In the genomic region with DNA sequence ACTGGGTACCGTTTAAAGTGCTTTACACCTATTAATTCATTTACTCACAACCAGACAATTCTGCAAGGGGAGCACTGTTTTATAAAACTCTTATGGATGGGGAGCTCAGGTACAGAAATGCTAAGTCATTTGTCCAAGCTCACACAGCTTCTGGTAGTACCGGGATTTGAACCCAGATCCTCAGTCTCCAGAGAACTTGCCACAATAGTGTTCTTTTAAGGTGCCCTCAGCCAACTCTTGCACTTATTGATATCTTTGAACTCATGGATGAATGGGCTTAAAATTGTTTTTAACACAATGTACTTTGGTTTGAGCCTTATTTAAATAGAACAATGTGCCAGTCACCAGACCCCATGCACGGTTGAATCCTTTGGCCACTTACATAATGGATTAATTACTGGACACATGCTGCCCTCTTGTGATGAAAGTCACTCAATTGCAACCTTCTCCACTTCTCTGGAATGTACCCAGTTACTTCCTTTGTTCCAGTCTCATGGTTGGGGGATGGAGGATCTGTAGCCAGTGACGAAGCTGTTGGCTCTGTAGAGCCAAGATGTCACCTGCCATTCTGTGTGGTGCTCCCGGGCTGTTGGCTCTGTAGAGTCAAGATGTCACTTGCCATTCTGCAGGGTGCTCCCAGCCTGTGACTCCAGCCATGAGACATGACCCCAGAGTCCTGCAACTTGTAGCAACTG, we compare ENCODE assay signal across 8 cellular contexts.
DNase-seq lines count a peak whose midpoint lies in the region; ATAC-seq and TF ChIP-seq lines count a peak whose summit lies in the region.

No MANE protein-coding gene starts in this region.

- peaks cover 29 to 35% of the 10 kb centered on the region in 2 donors for H3K4me1 Mint-ChIP-seq in stimulated activated naive B cell treated with anti-CD40 and anti-IgM and Interleukin-4, amounts not matched to agents 10 μg/mL and 1 μg/mL and 100 μg/mL, for 72 hours

- peak overlapping the region; percentile 9 for H3K27ac Mint-ChIP-seq in stimulated activated naive B cell treated with anti-CD40 and anti-IgM and Interleukin-4, amounts not matched to agents 10 μg/mL and 1 μg/mL and 100 μg/mL, for 72 hours

- TF ChIP-seq CTCF in GM12873 (IDR thresholded peaks at IDR 0.05; ENCODE audit: insufficient read depth, low read depth, low read length, missing control alignments), result peak; percentile 52

- H3K27me3 Mint-ChIP-seq in stimulated activated naive B cell treated with anti-CD40 and anti-IgM and Interleukin-4, amounts not matched to agents 10 μg/mL and 1 μg/mL and 100 μg/mL, for 72 hours, result no peaks in the 10 kb centered on the region

- H3K9me3 Mint-ChIP-seq in stimulated activated naive B cell treated with anti-CD40 and anti-IgM and Interleukin-4, amounts not matched to agents 10 μg/mL and 1 μg/mL and 100 μg/mL, for 72 hours, result peaks cover 0 to 5% of the 10 kb centered on the region in 2 donors

- H3K4me3 Mint-ChIP-seq in stimulated activated naive B cell treated with anti-CD40 and anti-IgM and Interleukin-4, amounts not matched to agents 10 μg/mL and 1 μg/mL and 100 μg/mL, for 72 hours, result no peak overlapping the region

- peaks cover 8 to 22% of the 10 kb centered on the region in 2 donors for H3K36me3 Mint-ChIP-seq in stimulated activated naive B cell treated with anti-CD40 and anti-IgM and Interleukin-4, amounts not matched to agents 10 μg/mL and 1 μg/mL and 100 μg/mL, for 72 hours

- in situ Hi-C loops in ACHN (cut with HindIII; ENCODE audit: low pct_ligation_motif_present, low pct_unique_long_range_greater_than_20kb, low sequenced_read_pairs), result no loop called here

- DNase-seq in ACHN (peak; percentile 91), NCI-H510A (lab: John Stamatoyannopoulos, UW) (peak; percentile 10), brain pericyte (ENCODE audit: low read depth, low spot score) (peak; percentile 49), iPS-NIHi7 (ENCODE audit: extremely low spot score) (peak; percentile 82)
- no peak for DNase-seq in stimulated activated naive B cell treated with anti-CD40 and anti-IgM and Interleukin-4, amounts not matched to agents 10 μg/mL and 1 μg/mL and 100 μg/mL, for 72 hours

- peak; percentile 43 to 46 for ATAC-seq in stimulated activated naive B cell treated with anti-CD40 and anti-IgM and Interleukin-4, amounts not matched to agents 10 μg/mL and 1 μg/mL and 100 μg/mL, for 72 hours (replicated peaks)
- ATAC-seq in HG03039 (IDR thresholded peaks at IDR 0.05; ENCODE audit: unreplicated experiment), result no peak
- ATAC-seq in GM21515 (IDR thresholded peaks at IDR 0.05; ENCODE audit: unreplicated experiment), result no peak

Comparison
In these comparisons a context has a peak if more than half of its experiments do, and no peak if none do; other contexts are left out.
1. ATAC-seq: peak in stimulated activated naive B cell treated with anti-CD40 and anti-IgM and Interleukin-4, amounts not matched to agents 10 μg/mL and 1 μg/mL and 100 μg/mL, for 72 hours (2 of 2); none in HG03039 (single experiment) and GM21515 (single experiment).